Comparison of ENCODE assay signal across 8 cellular contexts in genomic region chr9:42357604-42358373, GRCh38.
DNase-seq lines count a peak whose midpoint lies in the region; ATAC-seq and TF ChIP-seq lines count a peak whose summit lies in the region.
"Not testable (repeated sequence)": the region's sequence is repeated elsewhere in the genome, so short reads cannot be mapped to it uniquely, and the experiment has no call there.

No MANE protein-coding gene starts in this region.

- not testable (repeated sequence) for H3K9me3 ChIP-seq in CD4-positive, alpha-beta memory T cell (ENCODE audit: control insufficient read depth in 1 of 2, low read length in 2 of 2); HUES48 (ENCODE audit: control insufficient read depth, insufficient read depth, low read length); left ventricle myocardium inferior (replicated peaks); neutrophil; upper lobe of right lung

- peak overlapping the region in 7 of 8 donors; percentile 12 to 84 (median 51) for H3K4me3 Mint-ChIP-seq in CD4-positive, alpha-beta memory T cell
- H3K4me3 Mint-ChIP-seq in T-helper 1 cell treated with Interleukin-12 subunit alpha and Interleukin-12 subunit beta and Interleukin-4 antibody, amounts not matched to agents 30 μg/mL and 1 μg/mL, for 36 hours = not testable (repeated sequence)
- peak overlapping the region; percentile 63 for H3K4me3 Mint-ChIP-seq in memory B cell

- TF ChIP-seq CTCF in brain microvascular endothelial cell (IDR thresholded peaks at IDR 0.05; ENCODE audit: low read depth, low read length, missing control alignments); left ventricle myocardium inferior (IDR thresholded peaks at IDR 0.05; ENCODE audit: borderline replicate concordance); neutrophil (IDR thresholded peaks at IDR 0.05); upper lobe of right lung (IDR thresholded peaks at IDR 0.05): not testable (repeated sequence)

- H3K27me3 Mint-ChIP-seq in CD4-positive, alpha-beta memory T cell = peaks cover 7 to 12% of the 10 kb centered on the region in 2 donors
- H3K27me3 Mint-ChIP-seq in T-helper 1 cell treated with Interleukin-12 subunit alpha and Interleukin-12 subunit beta and Interleukin-4 antibody, amounts not matched to agents 30 μg/mL and 1 μg/mL, for 36 hours (ENCODE audit: low read depth) = peaks cover 20% of the 10 kb centered on the region
- H3K27me3 Mint-ChIP-seq in memory B cell = not testable (repeated sequence)

- intact Hi-C loops in CD4-positive, alpha-beta memory T cell (cut with micrococcal nuclease); left ventricle myocardium inferior (cut with micrococcal nuclease); upper lobe of right lung (cut with DNase I): not testable (repeated sequence)

- H3K9ac ChIP-seq in HUES48 (ENCODE audit: low read depth, low read length) = not testable (repeated sequence)

- not testable (repeated sequence) for H3K4me1 ChIP-seq in CD4-positive, alpha-beta memory T cell (ENCODE audit: insufficient read depth, low read length); left ventricle myocardium inferior; upper lobe of right lung
- H3K4me1 ChIP-seq in HUES48 (ENCODE audit: control insufficient read depth, insufficient read depth, low read length) = peaks cover 22% of the 10 kb centered on the region
- peaks cover 6 to 11% of the 10 kb centered on the region in 2 experiments for H3K4me1 ChIP-seq in neutrophil (ENCODE audit: control insufficient read depth in 1 of 2, insufficient read depth in 1 of 2, low read depth in 1 of 2, low read length in 1 of 2)

- H3K27ac ChIP-seq in CD4-positive, alpha-beta memory T cell (ENCODE audit: low read depth, low read length); brain microvascular endothelial cell; left ventricle myocardium inferior (replicated peaks); upper lobe of right lung: not testable (repeated sequence)
- peak overlapping the region; percentile 70 for H3K27ac ChIP-seq in HUES48 (ENCODE audit: low read depth, low read length)
- peak overlapping the region; percentile 83 for H3K27ac ChIP-seq in neutrophil

- H3K27me3 ChIP-seq in CD4-positive, alpha-beta memory T cell (ENCODE audit: insufficient read depth, low read length); HUES48 (ENCODE audit: control insufficient read depth, insufficient read depth, low read length); brain microvascular endothelial cell (replicated peaks); neutrophil; upper lobe of right lung: not testable (repeated sequence)
- H3K27me3 ChIP-seq in left ventricle myocardium inferior (ENCODE audit: low read depth) = peaks cover 12% of the 10 kb centered on the region

- not testable (repeated sequence) for H3K36me3 Mint-ChIP-seq in CD4-positive, alpha-beta memory T cell; T-helper 1 cell treated with Interleukin-12 subunit alpha and Interleukin-12 subunit beta and Interleukin-4 antibody, amounts not matched to agents 30 μg/mL and 1 μg/mL, for 36 hours (ENCODE audit: low read depth); memory B cell

- not testable (repeated sequence) for DNase-seq in CD4-positive, alpha-beta memory T cell; brain microvascular endothelial cell; left ventricle myocardium inferior; memory B cell (ENCODE audit: low spot score in 2 of 2); upper lobe of right lung

- in situ Hi-C loops in brain microvascular endothelial cell (cut with HindIII; ENCODE audit: low pct_ligation_motif_present, low sequenced_read_pairs) = not testable (repeated sequence)

- peaks cover 2 to 13% (median 4%) of the 10 kb centered on the region in 4 donors for H3K4me1 Mint-ChIP-seq in CD4-positive, alpha-beta memory T cell
- not testable (repeated sequence) for H3K4me1 Mint-ChIP-seq in T-helper 1 cell treated with Interleukin-12 subunit alpha and Interleukin-12 subunit beta and Interleukin-4 antibody, amounts not matched to agents 30 μg/mL and 1 μg/mL, for 36 hours (ENCODE audit: low read depth); memory B cell

- not testable (repeated sequence) for H3K27ac Mint-ChIP-seq in CD4-positive, alpha-beta memory T cell; memory B cell
- peak overlapping the region; percentile 13 for H3K27ac Mint-ChIP-seq in T-helper 1 cell treated with Interleukin-12 subunit alpha and Interleukin-12 subunit beta and Interleukin-4 antibody, amounts not matched to agents 30 μg/mL and 1 μg/mL, for 36 hours

- ATAC-seq in memory B cell (ENCODE audit: low read depth) = peak; percentile 22
- ATAC-seq in upper lobe of right lung = peak; percentile 40

- H3K4me3 ChIP-seq in CD4-positive, alpha-beta memory T cell (ENCODE audit: low read length in 2 of 2); upper lobe of right lung: not testable (repeated sequence)
- peak overlapping the region; percentile 35; the same call in 1 of the 2 replicates for H3K4me3 ChIP-seq in HUES48 (ENCODE audit: low read depth, low read length)
- H3K4me3 ChIP-seq in brain microvascular endothelial cell (ENCODE audit: low read depth, low read length) = peak overlapping the region; percentile 38
- H3K4me3 ChIP-seq in left ventricle myocardium inferior = peak overlapping the region; percentile 40
- peak overlapping the region; percentile 47 to 58 for H3K4me3 ChIP-seq in neutrophil (ENCODE audit: low read depth in 1 of 2, low read length in 1 of 2)

- not testable (repeated sequence) for H3K9me3 Mint-ChIP-seq in CD4-positive, alpha-beta memory T cell; T-helper 1 cell treated with Interleukin-12 subunit alpha and Interleukin-12 subunit beta and Interleukin-4 antibody, amounts not matched to agents 30 μg/mL and 1 μg/mL, for 36 hours; memory B cell

- CTCF ChIA-PET in CD4-positive, alpha-beta memory T cell (lab: Charles Lee; ENCODE audit: partially characterized antibody) = not testable (repeated sequence)

- not testable (repeated sequence) for H3K36me3 ChIP-seq in CD4-positive, alpha-beta memory T cell (ENCODE audit: insufficient read depth, low read length); HUES48 (ENCODE audit: control insufficient read depth, insufficient read depth, low read length); brain microvascular endothelial cell (replicated peaks); left ventricle myocardium inferior; neutrophil; upper lobe of right lung

- POLR2A ChIA-PET in CD4-positive, alpha-beta memory T cell (lab: Charles Lee; ENCODE audit: partially characterized antibody) = not testable (repeated sequence)
